In the genomic region with DNA sequence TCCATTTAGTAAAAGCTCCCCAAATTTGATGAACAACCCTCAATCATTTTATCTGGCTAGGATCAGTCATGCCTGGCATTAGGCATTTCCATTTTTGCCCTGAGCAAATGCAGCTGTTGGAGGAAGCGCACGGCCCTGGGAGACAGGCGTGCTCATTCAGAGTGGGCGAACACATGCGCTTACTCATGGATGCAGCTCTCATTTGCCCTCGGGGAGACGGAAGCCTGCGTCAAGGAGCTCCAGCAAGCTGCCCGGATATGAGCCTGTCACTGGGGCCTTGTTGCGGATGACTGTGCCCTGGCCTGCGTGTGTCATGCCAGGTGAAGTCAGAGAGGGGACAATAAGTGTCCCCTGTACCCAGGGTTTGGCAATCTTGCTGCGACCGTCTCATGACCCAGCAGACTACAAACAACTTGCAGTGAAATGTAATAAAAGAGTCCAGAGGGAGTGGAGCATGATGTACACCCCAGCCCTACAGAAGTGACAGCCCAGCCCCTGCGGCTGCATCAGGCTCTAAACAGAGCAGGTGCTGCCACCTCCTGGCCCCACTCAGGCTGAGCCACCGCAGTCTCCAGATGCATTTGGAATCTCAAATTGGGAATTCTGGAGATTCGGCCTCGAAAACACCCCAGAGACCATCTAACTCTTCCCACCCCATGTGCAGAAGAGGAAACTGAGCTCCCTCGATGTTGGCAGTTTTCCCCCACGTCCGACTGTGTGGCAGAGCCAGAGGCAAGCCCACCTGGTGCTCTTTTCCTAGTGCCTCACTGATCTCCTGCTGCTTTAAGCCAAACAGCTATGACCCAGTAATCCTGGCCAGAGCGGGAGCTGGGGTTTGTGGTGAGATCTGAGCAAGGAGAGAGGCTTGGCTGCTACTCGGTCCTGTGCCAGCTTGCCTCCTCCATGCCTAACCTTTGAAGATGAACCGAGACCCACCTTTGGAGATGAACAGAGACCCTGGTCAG, we compare ENCODE assay signal across 8 cellular contexts.
A peak's percentile ranks its signal among the peaks of the same experiment; 100 is the strongest.
DNase-seq lines count a peak whose midpoint lies in the region; ATAC-seq and TF ChIP-seq lines count a peak whose summit lies in the region.

No MANE protein-coding gene starts in this region.

- CTCF ChIA-PET in HEK293T (lab: Yijun Ruan, JAX), result interaction anchor here (0.9 to 1.3 kb wide), 4 partner anchors 11 to 106 kb away, joined by 3 read pairs; no protein-coding TSS in a partner anchor

- TF ChIP-seq POLR2A in gastroesophageal sphincter (IDR thresholded peaks at IDR 0.05), result no peak

- H3K9me3 ChIP-seq in gastroesophageal sphincter, result no peaks in the 10 kb centered on the region
- H3K9me3 ChIP-seq in psoas muscle, result no peaks in the 10 kb centered on the region

- H3K27me3 ChIP-seq in gastroesophageal sphincter, result peaks cover 22% of the 10 kb centered on the region
- peaks cover 0 to 14% (median 0%) of the 10 kb centered on the region in 3 donors for H3K27me3 ChIP-seq in psoas muscle (ENCODE audit: insufficient read depth in 3 of 3, low read length in 2 of 3)

- TF ChIP-seq EP300 in gastroesophageal sphincter (IDR thresholded peaks at IDR 0.05), result no peak

- TF ChIP-seq CTCF in gastroesophageal sphincter (IDR thresholded peaks at IDR 0.05) (peak in 2 of 4 experiments; percentile 9 to 53), psoas muscle (IDR thresholded peaks at IDR 0.05) (peak; percentile 47)

- ATAC-seq in gastroesophageal sphincter (peak; percentile 25), psoas muscle (peak; percentile 60 to 73 (median 66)), GM18873 (IDR thresholded peaks at IDR 0.05; ENCODE audit: low FRiP score, unreplicated experiment) (no peak)

- peak; percentile 17 for DNase-seq in DMS114 treated with DMSO at 0.1 percent for 48 hours (lab: John Stamatoyannopoulos, UW; ENCODE audit: unreplicated experiment)
- peak; percentile 76 for DNase-seq in HEK293T (ENCODE audit: extremely low spot score)
- peak; percentile 13 for DNase-seq in T1000 (lab: John Stamatoyannopoulos, UW)
- peak; percentile 29 to 56 for DNase-seq in psoas muscle
- no peak for DNase-seq in NCI-H2029 treated with DMSO at 0.1 percent for 48 hours (lab: John Stamatoyannopoulos, UW)
- no peak for DNase-seq in OCI-M2 (lab: John Stamatoyannopoulos, UW; ENCODE audit: unreplicated experiment)

- POLR2A ChIA-PET in HEK293T (lab: Yijun Ruan, JAX), result no interaction called here

- intact Hi-C loops in psoas muscle (cut with DNase I), result loop anchor here (2.0 to 5.0 kb wide), 2 partner anchors 100 to 104 kb away; a partner anchor contains a TSS

- H3K36me3 ChIP-seq in gastroesophageal sphincter (no peaks in the 10 kb centered on the region), psoas muscle (ENCODE audit: insufficient read depth in 1 of 2, low read depth in 1 of 2) (no peaks in the 10 kb centered on the region)

- no peak overlapping the region for H3K4me3 ChIP-seq in gastroesophageal sphincter
- H3K4me3 ChIP-seq in psoas muscle, result no peak overlapping the region

- WGBS in gastroesophageal sphincter (ENCODE audit: low coverage in 1 of 2), 2 donors, result 10 to 39% methylated on average over 2 to 16 of the region's 23 CpGs
- 20 to 26% (median 22%) methylated on average over 23 of the region's 23 CpGs for WGBS in psoas muscle, 3 donors

- H3K27ac ChIP-seq in gastroesophageal sphincter (no peak overlapping the region), psoas muscle (no peak overlapping the region)

- H3K4me1 ChIP-seq in gastroesophageal sphincter (no peaks in the 10 kb centered on the region), psoas muscle (no peaks in the 10 kb centered on the region)

TF ChIP-seq in HEK293T, 16 proteins besides CTCF, POLR2A, EP300 and RAD21:
- TF ChIP-seq TARDBP (IDR thresholded peaks at IDR 0.05) (no peak), FOXA1 (IDR thresholded peaks at IDR 0.05) (no peak), FOXM1 (IDR thresholded peaks at IDR 0.05; ENCODE audit: borderline replicate concordance) (no peak), SP1 (IDR thresholded peaks at IDR 0.05) (no peak), ELF4 (IDR thresholded peaks at IDR 0.05) (no peak), L3MBTL2 (conservative IDR thresholded peaks at IDR 0.05) (no peak), HDGF (IDR thresholded peaks at IDR 0.05; ENCODE audit: borderline replicate concordance) (no peak), ZNF384 (IDR thresholded peaks at IDR 0.05) (no peak), LEF1 (IDR thresholded peaks at IDR 0.05; ENCODE audit: borderline replicate concordance) (no peak), NFRKB (IDR thresholded peaks at IDR 0.05) (no peak), ARNT (IDR thresholded peaks at IDR 0.05) (no peak), FOXK2 (IDR thresholded peaks at IDR 0.05) (no peak), SUZ12 (IDR thresholded peaks at IDR 0.05) (no peak), CTBP1 (IDR thresholded peaks at IDR 0.05; ENCODE audit: borderline replicate concordance) (no peak), BHLHE40 (IDR thresholded peaks at IDR 0.05; ENCODE audit: borderline replicate concordance) (no peak)
- TF ChIP-seq, protein P1, sequence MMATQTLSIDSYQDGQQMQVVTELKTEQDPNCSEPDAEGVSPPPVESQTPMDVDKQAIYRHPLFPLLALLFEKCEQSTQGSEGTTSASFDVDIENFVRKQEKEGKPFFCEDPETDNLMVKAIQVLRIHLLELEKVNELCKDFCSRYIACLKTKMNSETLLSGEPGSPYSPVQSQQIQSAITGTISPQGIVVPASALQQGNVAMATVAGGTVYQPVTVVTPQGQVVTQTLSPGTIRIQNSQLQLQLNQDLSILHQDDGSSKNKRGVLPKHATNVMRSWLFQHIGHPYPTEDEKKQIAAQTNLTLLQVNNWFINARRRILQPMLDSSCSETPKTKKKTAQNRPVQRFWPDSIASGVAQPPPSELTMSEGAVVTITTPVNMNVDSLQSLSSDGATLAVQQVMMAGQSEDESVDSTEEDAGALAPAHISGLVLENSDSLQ (IDR thresholded peaks at IDR 0.05), result no peak

Comparison
In these comparisons a context has a peak if more than half of its experiments do, and no peak if none do; other contexts are left out.
1. DNase-seq: peak in DMS114 treated with DMSO at 0.1 percent for 48 hours (single experiment), HEK293T (single experiment), T1000 (single experiment) and psoas muscle (2 of 2); none in NCI-H2029 treated with DMSO at 0.1 percent for 48 hours (single experiment) and OCI-M2 (single experiment).